ENCODE assay signal across 8 cellular contexts in the genomic region with DNA sequence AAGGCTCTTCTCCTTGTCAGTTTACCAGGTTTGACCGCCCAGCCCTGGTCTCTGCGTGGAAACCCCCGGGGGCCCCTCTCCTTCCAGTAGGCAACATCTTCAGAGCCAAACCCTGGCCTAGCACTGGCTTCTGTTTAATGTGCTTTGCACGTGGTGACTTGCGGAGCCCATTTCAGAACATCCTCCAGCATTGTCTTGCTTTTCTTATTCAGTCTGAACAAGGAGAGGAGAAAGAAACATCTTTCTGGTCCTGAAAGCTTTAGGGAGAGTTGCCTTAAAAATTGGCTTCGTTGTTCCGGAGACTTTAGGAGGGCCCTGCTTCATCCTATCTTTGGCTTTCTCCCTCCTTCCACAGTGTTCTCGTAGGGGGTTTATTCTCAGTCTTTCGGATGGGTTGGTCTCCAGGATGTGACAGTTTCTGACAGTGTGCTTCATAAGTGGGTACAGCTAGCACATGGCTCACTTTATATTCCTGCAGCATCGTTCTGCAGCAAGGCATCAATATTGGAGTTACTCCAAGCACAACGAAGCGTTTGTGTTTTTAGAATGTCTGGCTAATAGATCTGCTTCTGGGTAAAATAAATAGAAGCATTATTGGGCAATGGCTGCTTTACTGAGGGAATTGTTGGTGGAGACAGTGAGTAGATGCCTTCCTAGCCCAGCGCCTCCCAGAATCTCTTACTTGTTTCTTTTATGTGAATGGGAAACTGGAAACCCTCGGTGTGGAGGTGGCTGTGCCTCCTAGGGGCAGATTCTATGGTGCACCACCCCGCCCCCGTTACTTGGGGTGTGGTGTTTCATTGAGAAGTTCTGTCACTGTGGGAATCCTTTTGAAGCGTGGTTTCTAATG. TPM values are rescaled to one million over a fixed set of nuclear protein-coding genes. Genes with fewer than 3 reads are reported as not detected.
DNase-seq lines count a peak whose midpoint lies in the region; ATAC-seq and TF ChIP-seq lines count a peak whose summit lies in the region.

No MANE protein-coding gene starts in this region.

- intact Hi-C loops in heart left ventricle (cut with DNase I): loop anchor here (5.0 to 10.0 kb wide), 13 partner anchors 70 to 530 kb away; partner anchors contain the start of gene STK24 (in 1 of the 10)
- intact Hi-C loops in cardiac septum (cut with DNase I): loop anchor here (5.0 kb wide), 3 partner anchors 68 to 528 kb away; no protein-coding TSS in a partner anchor

- no peak overlapping the region for H4K91ac ChIP-seq in neuronal stem cell (ENCODE audit: low read depth, low read length, poor library complexity)

- peak overlapping the region in 6 of 12 donors; percentile 42 to 78 (median 70) for H3K27ac ChIP-seq in heart left ventricle
- peak overlapping the region; percentile 2 for H3K27ac ChIP-seq in neuronal stem cell (replicated peaks; ENCODE audit: low read length)

- no peak overlapping the region for H2AFZ ChIP-seq in neuronal stem cell (ENCODE audit: low read length)

- H3K18ac ChIP-seq in neuronal stem cell (ENCODE audit: low read length): no peak overlapping the region

- H2BK5ac ChIP-seq in neuronal stem cell (ENCODE audit: low read length): no peak overlapping the region

- no peak for TF ChIP-seq POLR2A in heart left ventricle (IDR thresholded peaks at IDR 0.05)

- H2BK12ac ChIP-seq in neuronal stem cell (ENCODE audit: low read length): no peak overlapping the region

- peak overlapping the region in 11 of 12 donors; percentile 43 to 99 (median 69) for H3K4me3 ChIP-seq in heart left ventricle
- peak overlapping the region; percentile 69 for H3K4me3 ChIP-seq in fibroblast of mammary gland (ENCODE audit: control insufficient read depth, low read depth, low read length)
- H3K4me3 ChIP-seq in neuronal stem cell (ENCODE audit: low read length in 2 of 2): peak overlapping the region; percentile 70 to 93

- H2BK15ac ChIP-seq in neuronal stem cell (ENCODE audit: low read length): no peak overlapping the region

- H3K79me1 ChIP-seq in neuronal stem cell (ENCODE audit: low read depth, low read length): peaks cover 2% of the 10 kb centered on the region

- H3K36me3 ChIP-seq in heart left ventricle: peaks cover 0 to 5% (median 0%) of the 10 kb centered on the region in 9 donors
- H3K36me3 ChIP-seq in neuronal stem cell (replicated peaks in 1 of 2; ENCODE audit: control insufficient read depth in 2 of 2, insufficient read depth in 2 of 2, low read length in 2 of 2): peaks cover 0 to 12% of the 10 kb centered on the region in 2 donors

- H3K14ac ChIP-seq in neuronal stem cell (ENCODE audit: low read length): no peak overlapping the region

- DNase-seq in heart left ventricle (peak in 1 of 5 donors; percentile 30), cardiac septum (ENCODE audit: low spot score) (no peak), RKO (ENCODE audit: low spot score) (peak; percentile 81), fibroblast of mammary gland (ENCODE audit: low read depth) (peak; percentile 49), neuronal stem cell (ENCODE audit: low spot score) (peak; percentile 53), SIG-M5 treated with dmso at 0.1 percent for 504 hours (lab: John Stamatoyannopoulos, UW; ENCODE audit: unreplicated experiment) (no peak), KG1 (lab: John Stamatoyannopoulos, UW) (no peak)

- H3K9me3 ChIP-seq in heart left ventricle: no peaks in the 10 kb centered on the region
- peaks cover 0 to 6% of the 10 kb centered on the region in 2 donors for H3K9me3 ChIP-seq in neuronal stem cell (replicated peaks in 1 of 2; ENCODE audit: control insufficient read depth in 2 of 2, insufficient read depth in 1 of 2, low read depth in 1 of 2, low read length in 2 of 2)

- peaks cover 0 to 31% (median 0%) of the 10 kb centered on the region in 9 donors for H3K27me3 ChIP-seq in heart left ventricle
- peaks cover 0 to 14% (median 0%) of the 10 kb centered on the region in 3 experiments for H3K27me3 ChIP-seq in neuronal stem cell (ENCODE audit: control insufficient read depth in 3 of 3, insufficient read depth in 3 of 3, low read depth in 1 of 3, low read length in 3 of 3)

- no peak for ATAC-seq in heart left ventricle
- no peak for ATAC-seq in GM21619 (IDR thresholded peaks at IDR 0.05; ENCODE audit: unreplicated experiment)

- H3K9ac ChIP-seq in neuronal stem cell (ENCODE audit: low read depth, low read length, poor library complexity): no peak overlapping the region

- TF ChIP-seq CTCF in heart left ventricle (IDR thresholded peaks at IDR 0.05): peak in 1 of 12 donors; percentile 10
- TF ChIP-seq CTCF in fibroblast of mammary gland (conservative IDR thresholded peaks at IDR 0.05; ENCODE audit: control insufficient read depth, insufficient read depth, low read depth, low read length): peak; percentile 30

- H3K4me1 ChIP-seq in heart left ventricle (peaks cover 0 to 30% (median 17%) of the 10 kb centered on the region in 12 donors), neuronal stem cell (ENCODE audit: control insufficient read depth in 2 of 2, insufficient read depth in 1 of 2, low read depth in 1 of 2, low read length in 2 of 2) (peaks cover 18 to 21% of the 10 kb centered on the region in 2 donors)

- peak overlapping the region; percentile 82 for H3K4me2 ChIP-seq in neuronal stem cell (ENCODE audit: insufficient read depth, low read length, poor library complexity, severe bottlenecking)

- H4K8ac ChIP-seq in neuronal stem cell (ENCODE audit: low read depth, low read length): no peak overlapping the region

- no peak overlapping the region for H2AK5ac ChIP-seq in neuronal stem cell (ENCODE audit: low read depth, low read length)

- WGBS in heart left ventricle, 4 donors: 46 to 53% (median 50%) methylated on average over 17 of the region's 17 CpGs
- no CpG with 5 or more reads among the region's 17 CpGs for WGBS in neuronal stem cell (ENCODE audit: extremely low coverage in 2 of 2, insufficient read length in 2 of 2, insufficient replicate concordance in 1 of 2), 2 donors

- peak overlapping the region; percentile 8 for H3K23ac ChIP-seq in neuronal stem cell (ENCODE audit: low read depth, low read length, poor library complexity)

- H2BK120ac ChIP-seq in neuronal stem cell (ENCODE audit: low read depth, low read length): no peak overlapping the region

- H3K4ac ChIP-seq in neuronal stem cell (ENCODE audit: low read length): no peak overlapping the region

RNA-seq across cellular contexts. Expression of gene FARP1, which starts 1.8 kb away (rescaled TPM):
- 10 to 100 TPM in 8 of 9 donors, 1 to 10 TPM in 1; 9.4 to 51.8 (median 28.0) TPM for total RNA-seq in heart left ventricle
- 10 to 100 TPM in 1 of 2 donors, 1 to 10 TPM in 1; 7.7 to 18.4 TPM for polyA plus RNA-seq in heart left ventricle
- total RNA-seq in cardiac septum: 71.3 TPM
- polyA plus RNA-seq in neuronal stem cell (2013, experiment 1 of 2): 161 TPM
- 162 TPM for polyA plus RNA-seq in neuronal stem cell (2013, experiment 2 of 2)

RNA-seq across cellular contexts. Expression of gene RNF113B, which starts 32.3 kb away (rescaled TPM):
- total RNA-seq in heart left ventricle: not detected
- polyA plus RNA-seq in heart left ventricle: not detected
- not detected for total RNA-seq in cardiac septum
- not detected for polyA plus RNA-seq in neuronal stem cell (2013, experiment 1 of 2)
- not detected for polyA plus RNA-seq in neuronal stem cell (2013, experiment 2 of 2)

Comparison
In these comparisons a context has a peak if more than half of its experiments do, and no peak if none do; other contexts are left out.
1. DNase-seq: peak in RKO (single experiment), fibroblast of mammary gland (single experiment) and neuronal stem cell (single experiment); none in cardiac septum (single experiment), SIG-M5 treated with dmso at 0.1 percent for 504 hours (single experiment) and KG1 (single experiment).
2. Peak in every context shown above with its lines, with median percentiles within 50 percentile points of each other: H3K4me3 ChIP-seq.